ENCODE assay signal across 8 cellular contexts in the genomic region with DNA sequence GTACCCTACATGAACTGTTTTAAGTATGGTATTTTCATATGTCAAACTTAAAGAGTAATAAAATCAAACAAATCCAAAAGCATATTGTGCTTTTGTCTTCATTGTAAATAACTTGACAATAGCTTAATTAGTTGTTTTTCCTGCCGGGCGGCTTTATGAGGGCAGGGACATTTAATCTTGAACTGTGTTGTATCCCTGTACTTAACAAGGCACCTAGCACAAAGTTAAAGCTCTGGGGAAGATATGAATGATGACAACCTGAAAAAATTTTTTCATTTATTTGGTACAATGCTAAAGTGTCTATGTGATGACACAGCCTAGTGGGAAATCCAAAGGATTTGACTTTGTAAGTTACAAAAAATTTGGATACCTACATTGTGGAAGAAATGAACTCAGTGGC. TPM values are rescaled to one million over a fixed set of nuclear protein-coding genes. Genes with fewer than 3 reads are reported as not detected.
DNase-seq lines count a peak whose midpoint lies in the region; ATAC-seq lines count a peak whose summit lies in the region.

No MANE protein-coding gene starts in this region.

- H3K4me1 ChIP-seq in iPS-20b (ENCODE audit: insufficient read depth, low read length) (no peaks in the 10 kb centered on the region; the same call in 1 of the 2 replicates), subcutaneous abdominal adipose tissue (ENCODE audit: control insufficient read depth in 5 of 5, insufficient read depth in 5 of 5, low read length in 5 of 5) (peaks cover 3 to 16% (median 11%) of the 10 kb centered on the region in 5 donors)

- peak overlapping the region; percentile 63 for H3K27ac Mint-ChIP-seq in T-helper 1 cell treated with Interleukin-12 subunit alpha and Interleukin-12 subunit beta and Interleukin-4 antibody, amounts not matched to agents 30 μg/mL and 1 μg/mL, for 36 hours
- H3K27ac Mint-ChIP-seq in activated T-helper 17 cell treated with anti-CD3 and anti-CD28 coated beads, Interleukin-2, amount 50 U/mL, for 72 hours = peak overlapping the region; percentile 61

- no peaks in the 10 kb centered on the region for H3K36me3 ChIP-seq in iPS-20b (ENCODE audit: insufficient read depth, low read depth, low read length)
- H3K36me3 ChIP-seq in subcutaneous abdominal adipose tissue (ENCODE audit: control insufficient read depth in 5 of 5, insufficient read depth in 5 of 5, low read length in 5 of 5) = no peaks in the 10 kb centered on the region

- H3K4me3 Mint-ChIP-seq in T-helper 1 cell treated with Interleukin-12 subunit alpha and Interleukin-12 subunit beta and Interleukin-4 antibody, amounts not matched to agents 30 μg/mL and 1 μg/mL, for 36 hours = peak overlapping the region; percentile 90
- peak overlapping the region; percentile 79 for H3K4me3 Mint-ChIP-seq in activated T-helper 17 cell treated with anti-CD3 and anti-CD28 coated beads, Interleukin-2, amount 50 U/mL, for 72 hours

- H3K27me3 ChIP-seq in iPS-20b (ENCODE audit: insufficient read depth, low read length) = no peaks in the 10 kb centered on the region
- no peaks in the 10 kb centered on the region for H3K27me3 ChIP-seq in subcutaneous abdominal adipose tissue (ENCODE audit: control insufficient read depth in 5 of 5, insufficient read depth in 4 of 5, low read length in 5 of 5)

- H3K9ac ChIP-seq in iPS-20b (ENCODE audit: low read depth, low read length) = peak overlapping the region; percentile 14; the same call in 1 of the 2 replicates
- H3K9ac ChIP-seq in subcutaneous abdominal adipose tissue (ENCODE audit: low read length in 5 of 5) = peak overlapping the region in 4 of 5 donors; percentile 39 to 89 (median 73)

- peaks cover 23% of the 10 kb centered on the region for H3K4me1 Mint-ChIP-seq in T-helper 1 cell treated with Interleukin-12 subunit alpha and Interleukin-12 subunit beta and Interleukin-4 antibody, amounts not matched to agents 30 μg/mL and 1 μg/mL, for 36 hours (ENCODE audit: low read depth)
- H3K4me1 Mint-ChIP-seq in activated T-helper 17 cell treated with anti-CD3 and anti-CD28 coated beads, Interleukin-2, amount 50 U/mL, for 72 hours = peaks cover 12% of the 10 kb centered on the region

- H3K27ac ChIP-seq in iPS-20b (ENCODE audit: low read length) = no peak overlapping the region
- peak overlapping the region; percentile 57 for H3K27ac ChIP-seq in subcutaneous abdominal adipose tissue (ENCODE audit: low read depth, low read length)

- DNase-seq in T-helper 1 cell = no peak

- no peaks in the 10 kb centered on the region for H3K9me3 ChIP-seq in iPS-20b (ENCODE audit: insufficient read depth, low read depth, low read length)
- H3K9me3 ChIP-seq in subcutaneous abdominal adipose tissue (ENCODE audit: control insufficient read depth in 5 of 5, low read length in 5 of 5) = no peaks in the 10 kb centered on the region

- no peak for ATAC-seq in activated T-helper 17 cell treated with anti-CD3 and anti-CD28 coated beads, Interleukin-2, amount 50 U/mL, for 72 hours (replicated peaks)
- ATAC-seq in GM19324 (IDR thresholded peaks at IDR 0.05; ENCODE audit: low FRiP score, unreplicated experiment) = no peak
- no peak for ATAC-seq in GM19452 (IDR thresholded peaks at IDR 0.05; ENCODE audit: unreplicated experiment)
- no peak for ATAC-seq in GM21576 (IDR thresholded peaks at IDR 0.05; ENCODE audit: unreplicated experiment)

- peaks cover 5% of the 10 kb centered on the region for H3K36me3 Mint-ChIP-seq in T-helper 1 cell treated with Interleukin-12 subunit alpha and Interleukin-12 subunit beta and Interleukin-4 antibody, amounts not matched to agents 30 μg/mL and 1 μg/mL, for 36 hours (ENCODE audit: low read depth)
- H3K36me3 Mint-ChIP-seq in activated T-helper 17 cell treated with anti-CD3 and anti-CD28 coated beads, Interleukin-2, amount 50 U/mL, for 72 hours (ENCODE audit: low read depth) = peaks cover 12% of the 10 kb centered on the region

- H3K4me3 ChIP-seq in iPS-20b (ENCODE audit: low read length) (peak overlapping the region; percentile 86), subcutaneous abdominal adipose tissue (ENCODE audit: low read depth in 1 of 5, low read length in 5 of 5) (peak overlapping the region; percentile 62 to 93 (median 84))

- H3K9me3 Mint-ChIP-seq in T-helper 1 cell treated with Interleukin-12 subunit alpha and Interleukin-12 subunit beta and Interleukin-4 antibody, amounts not matched to agents 30 μg/mL and 1 μg/mL, for 36 hours = no peaks in the 10 kb centered on the region
- H3K9me3 Mint-ChIP-seq in activated T-helper 17 cell treated with anti-CD3 and anti-CD28 coated beads, Interleukin-2, amount 50 U/mL, for 72 hours = no peaks in the 10 kb centered on the region

- peaks cover 8% of the 10 kb centered on the region for H3K27me3 Mint-ChIP-seq in T-helper 1 cell treated with Interleukin-12 subunit alpha and Interleukin-12 subunit beta and Interleukin-4 antibody, amounts not matched to agents 30 μg/mL and 1 μg/mL, for 36 hours (ENCODE audit: low read depth)
- peaks cover 10% of the 10 kb centered on the region for H3K27me3 Mint-ChIP-seq in activated T-helper 17 cell treated with anti-CD3 and anti-CD28 coated beads, Interleukin-2, amount 50 U/mL, for 72 hours

RNA-seq across cellular contexts. Expression of gene HACE1, which starts 0.5 kb away (rescaled TPM):
- 10 to 100 TPM; 19.4 to 44.2 TPM for total RNA-seq in activated T-helper 17 cell treated with anti-CD3 and anti-CD28 coated beads, Interleukin-2, amount 50 U/mL, for 72 hours
